In genomic region chr17:83173180-83173996, GRCh38 we compare ENCODE assay signal across 14 cellular contexts.
A peak's percentile ranks its signal among the peaks of the same experiment; 100 is the strongest.
DNase-seq lines count a peak whose midpoint lies in the region; ATAC-seq and TF ChIP-seq lines count a peak whose summit lies in the region.
"Had no signal": no experiment of that assay in that cellular context is flagged by ENCODE, and none has a peak within 500 bp of the region (broad histone marks: within the 10 kb centered on the region; RNA-seq: fewer than 3 reads in every experiment).

No MANE protein-coding gene starts in this region.

- no peaks in the 10 kb centered on the region for H3K36me3 Mint-ChIP-seq in nephron progenitor cell (ENCODE audit: low read depth)
- H3K36me3 Mint-ChIP-seq in progenitor cell of endocrine pancreas (ENCODE audit: insufficient read depth), result no peaks in the 10 kb centered on the region
- H3K36me3 Mint-ChIP-seq in CD4-positive, alpha-beta memory T cell, result peaks cover 0 to 4% of the 10 kb centered on the region in 2 donors

- H3K4me1 ChIP-seq in colonic mucosa, result no peaks in the 10 kb centered on the region
- no peaks in the 10 kb centered on the region for H3K4me1 ChIP-seq in CD4-positive, alpha-beta memory T cell (ENCODE audit: insufficient read depth, low read length)

- no peak overlapping the region for H3K4me3 ChIP-seq in colonic mucosa
- no peak overlapping the region for H3K4me3 ChIP-seq in CD4-positive, alpha-beta memory T cell (ENCODE audit: low read length in 2 of 2)
- H3K4me3 ChIP-seq: dorsolateral prefrontal cortex had no signal

- no peak overlapping the region for H3K9ac ChIP-seq in colonic mucosa (ENCODE audit: low read depth in 2 of 2, low read length in 2 of 2)

- POLR2A ChIA-PET in CD4-positive, alpha-beta memory T cell (lab: Charles Lee; ENCODE audit: partially characterized antibody), result no interaction called here

- H3K27me3 Mint-ChIP-seq in nephron progenitor cell (ENCODE audit: low read depth, poor library complexity) (peaks cover 12% of the 10 kb centered on the region), progenitor cell of endocrine pancreas (peaks cover 11% of the 10 kb centered on the region)
- peaks cover 4 to 5% of the 10 kb centered on the region in 2 donors for H3K27me3 Mint-ChIP-seq in CD4-positive, alpha-beta memory T cell

- no peaks in the 10 kb centered on the region for H3K36me3 ChIP-seq in colonic mucosa
- H3K36me3 ChIP-seq in CD4-positive, alpha-beta memory T cell (ENCODE audit: insufficient read depth, low read length), result no peaks in the 10 kb centered on the region

- peaks cover 47% of the 10 kb centered on the region for H3K4me1 Mint-ChIP-seq in nephron progenitor cell
- H3K4me1 Mint-ChIP-seq in progenitor cell of endocrine pancreas (ENCODE audit: low read depth), result peaks cover 22% of the 10 kb centered on the region
- no peaks in the 10 kb centered on the region for H3K4me1 Mint-ChIP-seq in CD4-positive, alpha-beta memory T cell
- H3K4me1 Mint-ChIP-seq: activated CD4-positive, alpha-beta T cell treated with anti-CD3 and anti-CD28 coated beads, Interleukin-2, amount 10 ng/mL, durations not matched to agents 7 days and 5 days; activated naive CD8-positive, alpha-beta T cell treated with anti-CD3 and anti-CD28 coated beads, Interleukin-2, amount 50 U/mL, for 24 hours had no signal

- H3K9me3 Mint-ChIP-seq in nephron progenitor cell, result peaks cover 10% of the 10 kb centered on the region
- H3K9me3 Mint-ChIP-seq in progenitor cell of endocrine pancreas (ENCODE audit: low read depth), result peaks cover 4% of the 10 kb centered on the region
- peaks cover 0 to 12% (median 3%) of the 10 kb centered on the region in 8 donors for H3K9me3 Mint-ChIP-seq in CD4-positive, alpha-beta memory T cell

- intact Hi-C loops in Right ventricle myocardium superior (cut with DNase I), result no loop called here
- intact Hi-C loops in left cardiac atrium (cut with DNase I), result no loop called here
- intact Hi-C loops in colonic mucosa (cut with DNase I), result no loop called here
- intact Hi-C loops in CD4-positive, alpha-beta memory T cell (cut with micrococcal nuclease), result no loop called here

- CTCF ChIA-PET in CD4-positive, alpha-beta memory T cell (lab: Charles Lee; ENCODE audit: partially characterized antibody), result no interaction called here

- no peak overlapping the region for H3K27ac ChIP-seq in colonic mucosa
- no peak overlapping the region for H3K27ac ChIP-seq in CD4-positive, alpha-beta memory T cell (ENCODE audit: low read depth, low read length)
- H3K27ac ChIP-seq: dorsolateral prefrontal cortex had no signal

- no peaks in the 10 kb centered on the region for H3K9me3 ChIP-seq in colonic mucosa
- H3K9me3 ChIP-seq in CD4-positive, alpha-beta memory T cell (ENCODE audit: control insufficient read depth in 1 of 2, low read length in 2 of 2), result no peaks in the 10 kb centered on the region

- DNase-seq in Right ventricle myocardium superior (peak; percentile 3), left cardiac atrium (no peak), colonic mucosa (peak; percentile 7), nephron progenitor cell (peak; percentile 8), progenitor cell of endocrine pancreas (ENCODE audit: low spot score, unreplicated experiment) (no peak), HUDEP-2 (lab: John Stamatoyannopoulos, UW; ENCODE audit: unreplicated experiment in 76 of 76) (no peak)
- no peak for DNase-seq in CD4-positive, alpha-beta memory T cell
- DNase-seq: activated naive CD8-positive, alpha-beta T cell treated with anti-CD3 and anti-CD28 coated beads, Interleukin-2, amount 50 U/mL, for 24 hours; Calu3; NCI-H1105 treated with DMSO at 0.1 percent for 48 hours; NCI-H2107 had no signal

- H3K27me3 ChIP-seq in colonic mucosa, result no peaks in the 10 kb centered on the region
- no peaks in the 10 kb centered on the region for H3K27me3 ChIP-seq in CD4-positive, alpha-beta memory T cell (ENCODE audit: insufficient read depth, low read length)

- H3K27ac Mint-ChIP-seq in nephron progenitor cell (no peak overlapping the region), progenitor cell of endocrine pancreas (no peak overlapping the region)
- H3K27ac Mint-ChIP-seq in CD4-positive, alpha-beta memory T cell, result no peak overlapping the region
- H3K27ac Mint-ChIP-seq: activated CD4-positive, alpha-beta T cell treated with anti-CD3 and anti-CD28 coated beads, Interleukin-2, amount 10 ng/mL, durations not matched to agents 7 days and 5 days; activated naive CD8-positive, alpha-beta T cell treated with anti-CD3 and anti-CD28 coated beads, Interleukin-2, amount 50 U/mL, for 24 hours had no signal

- ATAC-seq in Right ventricle myocardium superior (ENCODE audit: poor library complexity) (no peak), left cardiac atrium (no peak), GM19351 (IDR thresholded peaks at IDR 0.05; ENCODE audit: unreplicated experiment) (no peak)
- ATAC-seq: activated naive CD8-positive, alpha-beta T cell treated with anti-CD3 and anti-CD28 coated beads, Interleukin-2, amount 50 U/mL, for 24 hours had no signal

- no peak overlapping the region for H3K4me3 Mint-ChIP-seq in nephron progenitor cell
- no peak overlapping the region for H3K4me3 Mint-ChIP-seq in progenitor cell of endocrine pancreas (ENCODE audit: low read depth)
- H3K4me3 Mint-ChIP-seq in CD4-positive, alpha-beta memory T cell, result no peak overlapping the region
- H3K4me3 Mint-ChIP-seq: activated CD4-positive, alpha-beta T cell treated with anti-CD3 and anti-CD28 coated beads, Interleukin-2, amount 10 ng/mL, durations not matched to agents 7 days and 5 days; activated naive CD8-positive, alpha-beta T cell treated with anti-CD3 and anti-CD28 coated beads, Interleukin-2, amount 50 U/mL, for 24 hours had no signal

- TF ChIP-seq CTCF in colonic mucosa (IDR thresholded peaks at IDR 0.05), result no peak
- no peak for TF ChIP-seq CTCF in nephron progenitor cell (IDR thresholded peaks at IDR 0.05)
- TF ChIP-seq CTCF in progenitor cell of endocrine pancreas (IDR thresholded peaks at IDR 0.05; ENCODE audit: unreplicated experiment), result no peak

Comparison
In these comparisons a context has a peak if more than half of its experiments do, and no peak if none do; other contexts are left out.
1. DNase-seq: peak in Right ventricle myocardium superior (single experiment), colonic mucosa (single experiment) and nephron progenitor cell (single experiment); none in left cardiac atrium (single experiment), progenitor cell of endocrine pancreas (single experiment), HUDEP-2 (0 of 76) and CD4-positive, alpha-beta memory T cell (0 of 5).